In genomic region chr18:69787825-69788547, GRCh38 we compare ENCODE assay signal across 1 cellular context.
TF ChIP-seq lines count a peak whose summit lies in the region.

No MANE protein-coding gene starts in this region.

TF ChIP-seq in K562, 482 proteins besides CTCF, POLR2A, EP300 and RAD21 (continued from another document):
- TF ChIP-seq ZNF644 (tag; IDR thresholded peaks at IDR 0.05; ENCODE audit: low read depth) (no peak), E2F1 (CRISPR knock-in tag; IDR thresholded peaks at IDR 0.05) (no peak), MYC (IDR thresholded peaks at IDR 0.05; ENCODE audit: low read depth, low read length) (no peak), MYC (CRISPR knock-in tag; IDR thresholded peaks at IDR 0.05; ENCODE audit: borderline replicate concordance, low read depth) (no peak), ZBTB7A (IDR thresholded peaks at IDR 0.05; ENCODE audit: borderline replicate concordance, control insufficient read depth, low read depth, low read length) (no peak), NFATC3 (IDR thresholded peaks at IDR 0.05) (no peak), TARDBP (IDR thresholded peaks at IDR 0.05) (no peak)
- TF ChIP-seq, protein P1, sequence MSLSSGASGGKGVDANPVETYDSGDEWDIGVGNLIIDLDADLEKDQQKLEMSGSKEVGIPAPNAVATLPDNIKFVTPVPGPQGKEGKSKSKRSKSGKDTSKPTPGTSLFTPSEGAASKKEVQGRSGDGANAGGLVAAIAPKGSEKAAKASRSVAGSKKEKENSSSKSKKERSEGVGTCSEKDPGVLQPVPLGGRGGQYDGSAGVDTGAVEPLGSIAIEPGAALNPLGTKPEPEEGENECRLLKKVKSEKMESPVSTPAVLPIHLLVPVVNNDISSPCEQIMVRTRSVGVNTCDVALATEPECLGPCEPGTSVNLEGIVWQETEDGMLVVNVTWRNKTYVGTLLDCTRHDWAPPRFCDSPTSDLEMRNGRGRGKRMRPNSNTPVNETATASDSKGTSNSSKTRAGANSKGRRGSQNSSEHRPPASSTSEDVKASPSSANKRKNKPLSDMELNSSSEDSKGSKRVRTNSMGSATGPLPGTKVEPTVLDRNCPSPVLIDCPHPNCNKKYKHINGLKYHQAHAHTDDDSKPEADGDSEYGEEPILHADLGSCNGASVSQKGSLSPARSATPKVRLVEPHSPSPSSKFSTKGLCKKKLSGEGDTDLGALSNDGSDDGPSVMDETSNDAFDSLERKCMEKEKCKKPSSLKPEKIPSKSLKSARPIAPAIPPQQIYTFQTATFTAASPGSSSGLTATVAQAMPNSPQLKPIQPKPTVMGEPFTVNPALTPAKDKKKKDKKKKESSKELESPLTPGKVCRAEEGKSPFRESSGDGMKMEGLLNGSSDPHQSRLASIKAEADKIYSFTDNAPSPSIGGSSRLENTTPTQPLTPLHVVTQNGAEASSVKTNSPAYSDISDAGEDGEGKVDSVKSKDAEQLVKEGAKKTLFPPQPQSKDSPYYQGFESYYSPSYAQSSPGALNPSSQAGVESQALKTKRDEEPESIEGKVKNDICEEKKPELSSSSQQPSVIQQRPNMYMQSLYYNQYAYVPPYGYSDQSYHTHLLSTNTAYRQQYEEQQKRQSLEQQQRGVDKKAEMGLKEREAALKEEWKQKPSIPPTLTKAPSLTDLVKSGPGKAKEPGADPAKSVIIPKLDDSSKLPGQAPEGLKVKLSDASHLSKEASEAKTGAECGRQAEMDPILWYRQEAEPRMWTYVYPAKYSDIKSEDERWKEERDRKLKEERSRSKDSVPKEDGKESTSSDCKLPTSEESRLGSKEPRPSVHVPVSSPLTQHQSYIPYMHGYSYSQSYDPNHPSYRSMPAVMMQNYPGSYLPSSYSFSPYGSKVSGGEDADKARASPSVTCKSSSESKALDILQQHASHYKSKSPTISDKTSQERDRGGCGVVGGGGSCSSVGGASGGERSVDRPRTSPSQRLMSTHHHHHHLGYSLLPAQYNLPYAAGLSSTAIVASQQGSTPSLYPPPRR (CRISPR knock-in tag; IDR thresholded peaks at IDR 0.05; ENCODE audit: borderline replicate concordance): no peak
- TF ChIP-seq, protein P2, sequence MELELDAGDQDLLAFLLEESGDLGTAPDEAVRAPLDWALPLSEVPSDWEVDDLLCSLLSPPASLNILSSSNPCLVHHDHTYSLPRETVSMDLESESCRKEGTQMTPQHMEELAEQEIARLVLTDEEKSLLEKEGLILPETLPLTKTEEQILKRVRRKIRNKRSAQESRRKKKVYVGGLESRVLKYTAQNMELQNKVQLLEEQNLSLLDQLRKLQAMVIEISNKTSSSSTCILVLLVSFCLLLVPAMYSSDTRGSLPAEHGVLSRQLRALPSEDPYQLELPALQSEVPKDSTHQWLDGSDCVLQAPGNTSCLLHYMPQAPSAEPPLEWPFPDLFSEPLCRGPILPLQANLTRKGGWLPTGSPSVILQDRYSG (tag; conservative IDR thresholded peaks at IDR 0.05; ENCODE audit: low read depth): no peak
